1 cellular context compared by ENCODE assay signal in the genomic region with DNA sequence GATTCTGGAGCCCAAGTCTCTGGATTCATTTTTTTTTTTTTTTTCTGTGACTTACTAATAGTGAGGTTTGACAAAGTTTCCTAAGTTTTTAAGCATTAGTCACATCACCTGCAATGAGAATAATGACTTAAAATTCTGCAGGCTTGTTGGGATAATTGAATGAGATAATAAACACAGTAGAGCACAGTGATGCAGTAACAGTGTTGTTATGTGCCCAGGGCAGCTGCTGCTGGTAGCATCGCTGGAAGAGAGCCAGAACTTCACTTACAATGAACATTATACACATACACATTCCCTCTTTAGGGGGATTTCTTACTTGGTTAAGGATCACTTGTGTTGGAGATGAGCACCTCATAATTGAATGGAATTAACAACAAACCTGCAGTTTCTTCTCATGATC.
TF ChIP-seq lines count a peak whose summit lies in the region.

No MANE protein-coding gene starts in this region.

TF ChIP-seq in GM23338, 12 proteins besides CTCF, POLR2A, EP300 and RAD21 (continued from another document):
- TF ChIP-seq ZNF331 (CRISPR knock-in tag; IDR thresholded peaks at IDR 0.05; ENCODE audit: low read depth), result no peak
- TF ChIP-seq, protein P1, sequence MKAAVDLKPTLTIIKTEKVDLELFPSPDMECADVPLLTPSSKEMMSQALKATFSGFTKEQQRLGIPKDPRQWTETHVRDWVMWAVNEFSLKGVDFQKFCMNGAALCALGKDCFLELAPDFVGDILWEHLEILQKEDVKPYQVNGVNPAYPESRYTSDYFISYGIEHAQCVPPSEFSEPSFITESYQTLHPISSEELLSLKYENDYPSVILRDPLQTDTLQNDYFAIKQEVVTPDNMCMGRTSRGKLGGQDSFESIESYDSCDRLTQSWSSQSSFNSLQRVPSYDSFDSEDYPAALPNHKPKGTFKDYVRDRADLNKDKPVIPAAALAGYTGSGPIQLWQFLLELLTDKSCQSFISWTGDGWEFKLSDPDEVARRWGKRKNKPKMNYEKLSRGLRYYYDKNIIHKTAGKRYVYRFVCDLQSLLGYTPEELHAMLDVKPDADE (IDR thresholded peaks at IDR 0.05), result no peak
- no peak for TF ChIP-seq JUNB (IDR thresholded peaks at IDR 0.05; ENCODE audit: unreplicated experiment)
